Comparison of ENCODE assay signal across 24 cellular contexts in the genomic region with DNA sequence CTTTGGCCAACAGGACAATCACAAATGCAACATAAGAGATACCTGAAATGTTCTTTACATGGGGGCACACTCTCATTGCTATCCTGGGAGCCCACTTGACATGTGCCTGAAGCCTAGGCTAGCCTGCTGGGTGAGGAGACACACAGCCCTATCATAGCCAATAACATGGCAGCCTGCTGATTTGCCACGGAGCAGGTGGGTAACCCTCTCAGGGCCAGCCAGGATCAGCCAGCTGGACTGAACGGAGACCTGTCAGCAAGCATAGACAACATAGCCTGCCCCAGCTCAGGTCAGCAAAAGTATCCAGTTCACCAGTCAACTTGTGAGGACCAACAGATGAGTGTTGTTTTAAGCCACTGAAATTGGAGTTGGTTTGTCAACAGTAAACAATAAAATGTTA.
"Had no signal": no experiment of that assay in that cellular context is flagged by ENCODE, and none has a peak within 500 bp of the region (broad histone marks: within the 10 kb centered on the region; RNA-seq: fewer than 3 reads in every experiment).

No MANE protein-coding gene starts in this region.

- H3K27me3 ChIP-seq: ascending aorta, brain microvascular endothelial cell, spleen, transverse colon had no signal

- H3K4me3 ChIP-seq: ascending aorta, coronary artery, dorsolateral prefrontal cortex, heart left ventricle, spleen, transverse colon had no signal

- ATAC-seq: effector memory CD8-positive, alpha-beta T cell; heart left ventricle; left colon; naive thymus-derived CD8-positive, alpha-beta T cell; right cardiac atrium had no signal

- H3K36me3 ChIP-seq: ascending aorta, brain microvascular endothelial cell, heart left ventricle, spleen, transverse colon had no signal

- H3K27ac ChIP-seq: ascending aorta, brain microvascular endothelial cell, coronary artery, dorsolateral prefrontal cortex, heart left ventricle, spleen, transverse colon had no signal

- FAIRE-seq: urothelium cell line had no signal

- H3K4me1 ChIP-seq: ascending aorta, heart left ventricle, spleen, transverse colon had no signal

- DNase-seq: activated CD4-positive, alpha-beta T cell treated with anti-CD3 and anti-CD28 coated beads for 4 hours; activated CD4-positive, alpha-beta T cell treated with anti-CD3 and anti-CD28 coated beads, Interleukin-2, amount 50 U/mL, for 48 hours; activated CD4-positive, CD25-positive, alpha-beta regulatory T cell; activated CD8-positive, alpha-beta memory T cell treated with anti-CD3 and anti-CD28 coated beads for 24 hours; activated effector memory CD4-positive, alpha-beta T cell treated with anti-CD3 and anti-CD28 coated beads, Interleukin-2, amount 50 U/mL, for 16 hours; activated naive CD4-positive, alpha-beta T cell treated with anti-CD3 and anti-CD28 coated beads, Interleukin-2, amount 10 ng/mL, durations not matched to agents 7 days and 5 days; activated naive CD8-positive, alpha-beta T cell treated with anti-CD3 and anti-CD28 coated beads, Interleukin-2, amount 10 ng/mL, durations not matched to agents 7 days and 5 days; brain microvascular endothelial cell; dorsolateral prefrontal cortex; effector memory CD8-positive, alpha-beta T cell; heart left ventricle; hypothalamus; immature natural killer cell; kidney; left colon; naive thymus-derived CD8-positive, alpha-beta T cell; occipital lobe; right cardiac atrium; spleen; stimulated activated naive CD4-positive, alpha-beta T cell; transverse colon had no signal

- H3K9me3 ChIP-seq: ascending aorta, heart left ventricle, spleen, transverse colon had no signal
